Comparison of ENCODE assay signal across 30 cellular contexts in genomic region chr3:112822116-112823055, GRCh38. TPM values are rescaled to one million over a fixed set of nuclear protein-coding genes. Genes with fewer than 3 reads are reported as not detected.
DNase-seq lines count a peak whose midpoint lies in the region; ATAC-seq, FAIRE-seq and TF ChIP-seq lines count a peak whose summit lies in the region.
"Had no signal": no experiment of that assay in that cellular context is flagged by ENCODE, and none has a peak within 500 bp of the region (broad histone marks: within the 10 kb centered on the region; RNA-seq: fewer than 3 reads in every experiment).

No MANE protein-coding gene starts in this region.

- H3K9me3 ChIP-seq in kidney (ENCODE audit: control insufficient read depth in 1 of 2, low read length in 2 of 2): no peaks in the 10 kb centered on the region
- H3K9me3 ChIP-seq: heart right ventricle, lower lobe of right lung, neutrophil, testis, vagina had no signal

- DNase-seq in HCEC 1CT: peak; percentile 52
- peak; percentile 4 for DNase-seq in NCI-H69 (lab: John Stamatoyannopoulos, UW)
- DNase-seq in kidney: no peak
- no peak for DNase-seq in CD1c-positive myeloid dendritic cell (ENCODE audit: extremely low spot score)
- DNase-seq in GF-D8 (lab: John Stamatoyannopoulos, UW): no peak
- no peak for DNase-seq in GM19240 (ENCODE audit: insufficient read length, low spot score)
- DNase-seq: activated CD8-positive, alpha-beta memory T cell treated with anti-CD3 and anti-CD28 coated beads for 24 hours; activated naive CD4-positive, alpha-beta T cell treated with Interleukin-2 at 50 U/mL for 16 hours; activated T-cell treated with anti-CD3 and anti-CD28 coated beads, Interleukin-2, amount 50 U/mL, for 24 hours; amniotic stem cell; dermis blood vessel endothelial cell; DMS 273 treated with DMSO at 0.1 percent for 48 hours; GDM1; heart right ventricle; lower lobe of right lung; NCI-H1694 treated with DMSO at 0.1 percent for 48 hours; NCI-H226; SHP77 treated with DMSO at 0.1 percent for 48 hours; stimulated activated CD4-positive, alpha-beta T cell treated with anti-CD3 and anti-CD28 coated beads, Interleukin-2, amount 100 ng/mL, for 48 hours; stimulated activated naive CD4-positive, alpha-beta T cell; T-helper 1 cell; testis had no signal

- intact Hi-C loops in kidney (cut with DNase I): no loop called here

- ATAC-seq in GM18858 (IDR thresholded peaks at IDR 0.05; ENCODE audit: unreplicated experiment): no peak
- ATAC-seq: heart right ventricle, lower lobe of right lung had no signal

- H3K27ac ChIP-seq in 22Rv1 (peak overlapping the region; percentile 42), kidney (ENCODE audit: low read depth in 2 of 2, low read length in 2 of 2) (no peak overlapping the region)
- H3K27ac ChIP-seq: heart right ventricle, lower lobe of right lung, neutrophil, testis, vagina had no signal

- no peak overlapping the region for H3K9ac ChIP-seq in kidney (ENCODE audit: low read length in 2 of 2)

- no peak for FAIRE-seq in kidney (lab: Jason Lieb, UNC)
- FAIRE-seq: endothelial cell of umbilical vein had no signal

- peaks cover 8 to 10% of the 10 kb centered on the region in 2 donors for H3K4me1 ChIP-seq in kidney (ENCODE audit: control insufficient read depth in 1 of 2, insufficient read depth in 1 of 2, low read depth in 1 of 2, low read length in 2 of 2)
- H3K4me1 ChIP-seq: lower lobe of right lung, testis, vagina had no signal

- no peaks in the 10 kb centered on the region for H3K36me3 ChIP-seq in kidney (ENCODE audit: control insufficient read depth in 1 of 2, insufficient read depth in 2 of 2, low read length in 2 of 2)
- H3K36me3 ChIP-seq: heart right ventricle, lower lobe of right lung, neutrophil, vagina had no signal

- peak overlapping the region; percentile 11 to 25 for H3K4me3 ChIP-seq in kidney (ENCODE audit: low read length in 2 of 2)
- H3K4me3 ChIP-seq: heart right ventricle, lower lobe of right lung, testis, vagina had no signal

- TF ChIP-seq CTCF in 22Rv1 (IDR thresholded peaks at IDR 0.05) (no peak), kidney (IDR thresholded peaks at IDR 0.05; ENCODE audit: borderline replicate concordance, extremely low read depth, insufficient read depth) (no peak)

RNA-seq across cellular contexts. Expression of gene CD200R1L, which starts 24.3 kb away (rescaled TPM):
- not detected for total RNA-seq in kidney
- polyA plus RNA-seq in kidney (ENCODE audit: insufficient read depth, low read depth, low replicate concordance): not detected
- total RNA-seq: dermis blood vessel endothelial cell, endothelial cell of umbilical vein, heart right ventricle, lower lobe of right lung, vagina had no signal
- polyA plus RNA-seq: AG04450, CD14-positive monocyte, endothelial cell of umbilical vein, heart right ventricle, IgD-negative memory B cell had no signal

Comparison
In these comparisons a context has a peak if more than half of its experiments do, and no peak if none do; other contexts are left out.
1. DNase-seq: peak in HCEC 1CT (single experiment) and NCI-H69 (single experiment); none in kidney (single experiment), CD1c-positive myeloid dendritic cell (single experiment), GF-D8 (single experiment) and GM19240 (single experiment).